Comparison of ENCODE assay signal across 8 cellular contexts in the genomic region with DNA sequence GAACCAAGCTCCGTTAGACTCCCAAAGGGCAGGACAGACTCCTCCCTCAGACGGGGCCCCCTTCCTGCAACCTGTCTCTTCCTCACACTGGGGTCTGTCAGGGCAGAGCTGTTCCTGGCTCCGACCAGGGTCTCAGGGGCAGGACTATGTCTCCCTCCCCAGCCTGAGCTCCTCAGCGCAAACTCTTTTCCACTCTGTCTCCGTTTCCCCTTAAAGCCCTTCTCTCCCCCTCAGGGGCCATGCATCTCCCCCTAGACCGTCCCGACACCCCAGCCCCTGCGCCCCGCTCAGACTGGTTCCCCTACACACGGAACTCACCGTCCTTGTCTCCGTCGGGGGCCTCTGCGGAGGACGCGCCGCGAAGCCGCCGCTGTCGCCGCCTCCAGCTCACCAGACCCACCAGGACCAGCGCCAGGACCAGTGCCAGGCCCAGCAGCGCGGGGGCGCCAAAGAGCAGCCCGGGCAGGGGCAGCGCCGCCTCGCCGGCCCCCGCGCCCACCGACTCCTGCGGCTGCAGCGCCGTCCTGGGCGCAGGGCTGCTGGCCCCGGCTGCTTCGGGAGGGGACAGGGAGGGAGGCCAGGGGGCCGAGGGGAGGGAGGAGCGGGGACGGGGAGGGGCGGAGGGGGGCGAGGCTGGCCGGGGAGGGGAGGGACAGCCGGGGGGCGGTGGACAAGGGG. TPM values are rescaled to one million over a fixed set of nuclear protein-coding genes. Genes with fewer than 3 reads are reported as not detected.
DNase-seq lines count a peak whose midpoint lies in the region; ATAC-seq and TF ChIP-seq lines count a peak whose summit lies in the region.

No MANE protein-coding gene starts in this region.

- H3K4me3 Mint-ChIP-seq in WTC11 = peak overlapping the region; percentile 67

- POLR2A ChIA-PET in WTC11 (lab: Charles Lee) = interaction anchor here (1.3 to 1.4 kb wide), 2 partner anchors 18 to 21 kb away, joined by 3 to 6 read pairs; partner anchors contain the start of gene CENPM

- no peaks in the 10 kb centered on the region for H3K36me3 ChIP-seq in lower lobe of right lung

- ATAC-seq in Right ventricle myocardium inferior = peak; percentile 64
- ATAC-seq in WTC11 = peak; percentile 80
- peak; percentile 83 to 85 for ATAC-seq in lower lobe of right lung
- no peak for ATAC-seq in GM21390 (IDR thresholded peaks at IDR 0.05; ENCODE audit: unreplicated experiment)

- peaks cover 16% of the 10 kb centered on the region for H3K4me1 Mint-ChIP-seq in WTC11

- H3K9me3 Mint-ChIP-seq in WTC11 = no peaks in the 10 kb centered on the region

- H3K27ac ChIP-seq in caudate nucleus (ENCODE audit: low read depth, low read length) (peak overlapping the region; percentile 16), lower lobe of right lung (no peak overlapping the region)

- no peaks in the 10 kb centered on the region for H3K9me3 ChIP-seq in lower lobe of right lung

- DNase-seq in Right ventricle myocardium inferior (ENCODE audit: missing footprints) = peak; percentile 86
- DNase-seq in cardiac septum (ENCODE audit: low spot score) = no peak
- no peak for DNase-seq in Jurkat, Clone E6-1 (ENCODE audit: low read depth, low spot score)
- peak; percentile 91 for DNase-seq in WTC11 (ENCODE audit: low spot score)
- DNase-seq in caudate nucleus (lab: John Stamatoyannopoulos, UW) = peak in 3 of 61 donors; percentile 15 to 33 (median 21)
- DNase-seq in lower lobe of right lung = peak; percentile 76
- DNase-seq in stimulated activated CD8-positive, alpha-beta memory T cell treated with anti-CD3 and anti-CD28 coated beads, Interleukin-2, amount 100 ng/mL, for 48 hours (ENCODE audit: low read depth in 2 of 2) = peak; percentile 73 to 74

- no peaks in the 10 kb centered on the region for H3K36me3 Mint-ChIP-seq in WTC11

- H3K27ac Mint-ChIP-seq in WTC11 = no peak overlapping the region

- H3K4me3 ChIP-seq in Jurkat, Clone E6-1 (ENCODE audit: low read length) = peak overlapping the region; percentile 3; the same call in 1 of the 2 replicates
- H3K4me3 ChIP-seq in lower lobe of right lung = peak overlapping the region; percentile 48

- TF ChIP-seq CTCF in WTC11 (IDR thresholded peaks at IDR 0.05) (peak; percentile 85), lower lobe of right lung (IDR thresholded peaks at IDR 0.05) (peak; percentile 67)

- H3K27me3 Mint-ChIP-seq in WTC11 (ENCODE audit: low read depth) = peaks cover 87% of the 10 kb centered on the region

- CTCF ChIA-PET in WTC11 (lab: Charles Lee) = interaction anchor here (0.6 to 6.8 kb wide), 56 partner anchors 8 to 506 kb away, joined by 3 to 143 read pairs (median 4); partner anchors contain the start of genes CCDC134, CENPM, MEI1 and NAGA

- intact Hi-C loops in Right ventricle myocardium inferior (cut with DNase I) (no loop called here), cardiac septum (cut with DNase I) (no loop called here), lower lobe of right lung (cut with DNase I) (no loop called here)

- H3K4me1 ChIP-seq in lower lobe of right lung = peaks cover 6% of the 10 kb centered on the region

- peaks cover 32% of the 10 kb centered on the region for H3K27me3 ChIP-seq in lower lobe of right lung (ENCODE audit: low read depth)

TF ChIP-seq in WTC11, 78 proteins besides CTCF, POLR2A, EP300 and RAD21:
- TF ChIP-seq ZNF512 (CRISPR knock-in tag; IDR thresholded peaks at IDR 0.05; ENCODE audit: borderline replicate concordance) (no peak), RELA (CRISPR knock-in tag; IDR thresholded peaks at IDR 0.05; ENCODE audit: borderline replicate concordance) (0 out of 2 replicates have a peak, but pooled peaks have one; percentile 4), RORB (CRISPR knock-in tag; IDR thresholded peaks at IDR 0.05) (no peak), ZNF416 (CRISPR knock-in tag; IDR thresholded peaks at IDR 0.05) (peak; percentile 48; the same call in 1 of the 2 replicates), ZBTB21 (CRISPR knock-in tag; IDR thresholded peaks at IDR 0.05; ENCODE audit: borderline replicate concordance) (peak; percentile 2; the same call in 1 of the 2 replicates), JUN (CRISPR knock-in tag; IDR thresholded peaks at IDR 0.05) (no peak), HMGXB4 (CRISPR knock-in tag; IDR thresholded peaks at IDR 0.05) (peak; percentile 79; the same call in 1 of the 2 replicates), SP1 (CRISPR knock-in tag; conservative IDR thresholded peaks at IDR 0.05) (peak; percentile 17; the same call in 1 of the 2 replicates)
- TF ChIP-seq, protein P1, sequence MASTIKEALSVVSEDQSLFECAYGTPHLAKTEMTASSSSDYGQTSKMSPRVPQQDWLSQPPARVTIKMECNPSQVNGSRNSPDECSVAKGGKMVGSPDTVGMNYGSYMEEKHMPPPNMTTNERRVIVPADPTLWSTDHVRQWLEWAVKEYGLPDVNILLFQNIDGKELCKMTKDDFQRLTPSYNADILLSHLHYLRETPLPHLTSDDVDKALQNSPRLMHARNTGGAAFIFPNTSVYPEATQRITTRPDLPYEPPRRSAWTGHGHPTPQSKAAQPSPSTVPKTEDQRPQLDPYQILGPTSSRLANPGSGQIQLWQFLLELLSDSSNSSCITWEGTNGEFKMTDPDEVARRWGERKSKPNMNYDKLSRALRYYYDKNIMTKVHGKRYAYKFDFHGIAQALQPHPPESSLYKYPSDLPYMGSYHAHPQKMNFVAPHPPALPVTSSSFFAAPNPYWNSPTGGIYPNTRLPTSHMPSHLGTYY (CRISPR knock-in tag; IDR thresholded peaks at IDR 0.05) = 0 out of 2 replicates have a peak, but pooled peaks have one; percentile 65

RNA-seq across cellular contexts. Expression of gene TNFRSF13C, which starts 0.7 kb away (rescaled TPM):
- total RNA-seq in Right ventricle myocardium inferior (1.2 TPM), cardiac septum (0.08 TPM), WTC11 (2021) (2.8 to 3.6 TPM (median 2.8 TPM) in 3 replicates), lower lobe of right lung (0.27 TPM)
- 4.0 TPM for polyA plus RNA-seq in Jurkat, Clone E6-1 (2012; ENCODE audit: insufficient read depth, insufficient read length)

RNA-seq across cellular contexts. Expression of gene SHISA8, which starts 11.0 kb away (rescaled TPM):
- total RNA-seq in Right ventricle myocardium inferior (6.8 TPM), cardiac septum (not detected), WTC11 (2021) (2.1 to 2.4 TPM (median 2.2 TPM) in 3 replicates), lower lobe of right lung (not detected)
- not detected for polyA plus RNA-seq in Jurkat, Clone E6-1 (2012; ENCODE audit: insufficient read depth, insufficient read length)

RNA-seq across cellular contexts. Expression of gene CENPM, which starts 21.0 kb away (rescaled TPM):
- 1.5 TPM for total RNA-seq in Right ventricle myocardium inferior
- total RNA-seq in cardiac septum = 0.24 TPM
- polyA plus RNA-seq in Jurkat, Clone E6-1 (2012; ENCODE audit: insufficient read depth, insufficient read length) = 99.6 TPM
- 40.3 to 43.7 TPM (median 41.7 TPM) in 3 replicates for total RNA-seq in WTC11 (2021)
- total RNA-seq in lower lobe of right lung = 2.3 TPM

RNA-seq across cellular contexts. Expression of gene SEPTIN3, which starts 43.3 kb away (rescaled TPM):
- total RNA-seq in Right ventricle myocardium inferior (0.08 TPM), cardiac septum (not detected), WTC11 (2021) (19.5 to 25.3 TPM (median 24.0 TPM) in 3 replicates), lower lobe of right lung (2.5 TPM)
- polyA plus RNA-seq in Jurkat, Clone E6-1 (2012; ENCODE audit: insufficient read depth, insufficient read length) = 26.3 TPM

Comparison
In these comparisons a context has a peak if more than half of its experiments do, and no peak if none do; other contexts are left out.
1. DNase-seq: peak in Right ventricle myocardium inferior (single experiment), WTC11 (single experiment), lower lobe of right lung (single experiment) and stimulated activated CD8-positive, alpha-beta memory T cell treated with anti-CD3 and anti-CD28 coated beads, Interleukin-2, amount 100 ng/mL, for 48 hours (2 of 2); none in cardiac septum (single experiment) and Jurkat, Clone E6-1 (single experiment).
2. RNA of gene CENPM, which starts 21.0 kb away (total RNA-seq): 40.3 to 43.7 TPM in WTC11; 2.3 TPM in lower lobe of right lung (single experiment), 1.5 TPM in Right ventricle myocardium inferior (single experiment) and 0.24 TPM in cardiac septum (single experiment); every median in the first group is over 10 times any median in the second.